ENCODE assay signal across 2 cellular contexts in the genomic region with DNA sequence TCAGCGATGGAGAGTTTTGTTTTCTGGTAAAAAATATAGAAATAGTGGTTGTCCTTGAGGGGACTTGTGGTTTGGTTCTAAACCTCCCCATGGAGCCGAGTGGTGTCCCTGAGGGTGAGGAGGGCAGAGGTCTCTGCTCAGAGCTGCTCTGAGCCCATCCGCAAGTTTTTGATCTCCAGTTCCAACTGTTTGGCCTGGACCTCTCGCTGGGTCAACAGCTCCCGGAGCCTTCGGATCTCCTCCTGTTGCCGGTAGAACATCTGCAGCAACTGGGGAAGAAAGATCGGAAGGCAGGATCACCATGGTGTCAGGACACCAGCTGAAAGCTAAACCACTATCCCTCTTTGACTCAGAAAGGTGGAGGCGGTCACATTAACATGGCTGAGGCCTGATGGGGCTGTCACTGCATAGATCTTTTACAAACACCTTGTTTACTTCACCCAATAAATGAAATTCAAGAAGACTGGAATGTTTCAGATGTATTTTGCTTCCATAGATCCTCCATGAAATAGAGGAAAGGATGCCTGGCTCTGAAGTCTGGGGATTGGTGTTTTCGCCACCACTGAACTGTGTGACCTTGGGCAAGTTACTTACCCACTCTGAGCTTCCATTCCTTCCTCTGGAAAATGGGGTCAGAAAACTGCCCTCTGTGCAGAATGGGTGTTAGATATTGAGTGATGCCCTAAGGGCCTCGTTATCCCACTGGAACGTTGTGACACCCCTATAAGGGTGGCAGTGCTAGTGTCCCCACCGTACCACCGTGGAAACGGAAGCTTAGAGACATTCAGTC.
A peak's percentile ranks its signal among the peaks of the same experiment; 100 is the strongest.
TF ChIP-seq lines count a peak whose summit lies in the region.

No MANE protein-coding gene starts in this region.

TF ChIP-seq in HepG2, 621 proteins besides CTCF, POLR2A, EP300 and RAD21:
- TF ChIP-seq ZNF768 (CRISPR knock-in tag; IDR thresholded peaks at IDR 0.05) (peak; percentile 63; the same call in 1 of the 2 replicates), ZNF292 (CRISPR knock-in tag; IDR thresholded peaks at IDR 0.05; ENCODE audit: borderline replicate concordance, low read depth) (no peak), MATR3 (CRISPR knock-in tag; IDR thresholded peaks at IDR 0.05) (no peak)
- TF ChIP-seq, protein P1, sequence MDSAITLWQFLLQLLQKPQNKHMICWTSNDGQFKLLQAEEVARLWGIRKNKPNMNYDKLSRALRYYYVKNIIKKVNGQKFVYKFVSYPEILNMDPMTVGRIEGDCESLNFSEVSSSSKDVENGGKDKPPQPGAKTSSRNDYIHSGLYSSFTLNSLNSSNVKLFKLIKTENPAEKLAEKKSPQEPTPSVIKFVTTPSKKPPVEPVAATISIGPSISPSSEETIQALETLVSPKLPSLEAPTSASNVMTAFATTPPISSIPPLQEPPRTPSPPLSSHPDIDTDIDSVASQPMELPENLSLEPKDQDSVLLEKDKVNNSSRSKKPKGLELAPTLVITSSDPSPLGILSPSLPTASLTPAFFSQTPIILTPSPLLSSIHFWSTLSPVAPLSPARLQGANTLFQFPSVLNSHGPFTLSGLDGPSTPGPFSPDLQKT (CRISPR knock-in tag; IDR thresholded peaks at IDR 0.05; ENCODE audit: borderline replicate concordance), result no peak
- TF ChIP-seq, protein P2, sequence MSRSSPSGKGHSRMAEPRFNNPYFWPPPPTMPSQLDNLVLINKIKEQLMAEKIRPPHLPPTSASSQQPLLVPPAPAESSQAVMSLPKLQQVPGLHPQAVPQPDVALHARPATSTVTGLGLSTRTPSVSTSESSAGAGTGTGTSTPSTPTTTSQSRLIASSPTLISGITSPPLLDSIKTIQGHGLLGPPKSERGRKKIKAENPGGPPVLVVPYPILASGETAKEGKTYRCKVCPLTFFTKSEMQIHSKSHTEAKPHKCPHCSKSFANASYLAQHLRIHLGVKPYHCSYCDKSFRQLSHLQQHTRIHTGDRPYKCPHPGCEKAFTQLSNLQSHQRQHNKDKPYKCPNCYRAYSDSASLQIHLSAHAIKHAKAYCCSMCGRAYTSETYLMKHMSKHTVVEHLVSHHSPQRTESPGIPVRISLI (CRISPR knock-in tag; IDR thresholded peaks at IDR 0.05; ENCODE audit: borderline replicate concordance), result no peak
TF ChIP-seq in HepG2: peak in this region for 1.

TF ChIP-seq in K562, 482 proteins besides CTCF, POLR2A, EP300 and RAD21:
- peak; percentile 79 for TF ChIP-seq RBM25 (IDR thresholded peaks at IDR 0.05; ENCODE audit: low read depth, low read length, severe bottlenecking)
- TF ChIP-seq ZNF77 (CRISPR knock-in tag; IDR thresholded peaks at IDR 0.05), result no peak
- no peak for TF ChIP-seq TSC22D4 (tag; IDR thresholded peaks at IDR 0.05)
- peak; percentile 73; the same call in 1 of the 2 replicates for TF ChIP-seq BCOR (IDR thresholded peaks at IDR 0.05)
- TF ChIP-seq, protein P3, sequence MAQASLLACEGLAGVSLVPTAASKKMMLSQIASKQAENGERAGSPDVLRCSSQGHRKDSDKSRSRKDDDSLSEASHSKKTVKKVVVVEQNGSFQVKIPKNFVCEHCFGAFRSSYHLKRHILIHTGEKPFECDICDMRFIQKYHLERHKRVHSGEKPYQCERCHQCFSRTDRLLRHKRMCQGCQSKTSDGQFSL (CRISPR knock-in tag; IDR thresholded peaks at IDR 0.05), result no peak
- TF ChIP-seq, protein P3 (tag; IDR thresholded peaks at IDR 0.05), result no peak
- TF ChIP-seq KDM1A (IDR thresholded peaks at IDR 0.05), result 0 out of 4 replicates have a peak, but pooled peaks of 1 of the 2 experiments have one; percentile 38
- no peak for TF ChIP-seq RBFOX2 (IDR thresholded peaks at IDR 0.05; ENCODE audit: low read depth, low read length)
- TF ChIP-seq SMARCA4 (IDR thresholded peaks at IDR 0.05), result no peak
- TF ChIP-seq, protein P4, sequence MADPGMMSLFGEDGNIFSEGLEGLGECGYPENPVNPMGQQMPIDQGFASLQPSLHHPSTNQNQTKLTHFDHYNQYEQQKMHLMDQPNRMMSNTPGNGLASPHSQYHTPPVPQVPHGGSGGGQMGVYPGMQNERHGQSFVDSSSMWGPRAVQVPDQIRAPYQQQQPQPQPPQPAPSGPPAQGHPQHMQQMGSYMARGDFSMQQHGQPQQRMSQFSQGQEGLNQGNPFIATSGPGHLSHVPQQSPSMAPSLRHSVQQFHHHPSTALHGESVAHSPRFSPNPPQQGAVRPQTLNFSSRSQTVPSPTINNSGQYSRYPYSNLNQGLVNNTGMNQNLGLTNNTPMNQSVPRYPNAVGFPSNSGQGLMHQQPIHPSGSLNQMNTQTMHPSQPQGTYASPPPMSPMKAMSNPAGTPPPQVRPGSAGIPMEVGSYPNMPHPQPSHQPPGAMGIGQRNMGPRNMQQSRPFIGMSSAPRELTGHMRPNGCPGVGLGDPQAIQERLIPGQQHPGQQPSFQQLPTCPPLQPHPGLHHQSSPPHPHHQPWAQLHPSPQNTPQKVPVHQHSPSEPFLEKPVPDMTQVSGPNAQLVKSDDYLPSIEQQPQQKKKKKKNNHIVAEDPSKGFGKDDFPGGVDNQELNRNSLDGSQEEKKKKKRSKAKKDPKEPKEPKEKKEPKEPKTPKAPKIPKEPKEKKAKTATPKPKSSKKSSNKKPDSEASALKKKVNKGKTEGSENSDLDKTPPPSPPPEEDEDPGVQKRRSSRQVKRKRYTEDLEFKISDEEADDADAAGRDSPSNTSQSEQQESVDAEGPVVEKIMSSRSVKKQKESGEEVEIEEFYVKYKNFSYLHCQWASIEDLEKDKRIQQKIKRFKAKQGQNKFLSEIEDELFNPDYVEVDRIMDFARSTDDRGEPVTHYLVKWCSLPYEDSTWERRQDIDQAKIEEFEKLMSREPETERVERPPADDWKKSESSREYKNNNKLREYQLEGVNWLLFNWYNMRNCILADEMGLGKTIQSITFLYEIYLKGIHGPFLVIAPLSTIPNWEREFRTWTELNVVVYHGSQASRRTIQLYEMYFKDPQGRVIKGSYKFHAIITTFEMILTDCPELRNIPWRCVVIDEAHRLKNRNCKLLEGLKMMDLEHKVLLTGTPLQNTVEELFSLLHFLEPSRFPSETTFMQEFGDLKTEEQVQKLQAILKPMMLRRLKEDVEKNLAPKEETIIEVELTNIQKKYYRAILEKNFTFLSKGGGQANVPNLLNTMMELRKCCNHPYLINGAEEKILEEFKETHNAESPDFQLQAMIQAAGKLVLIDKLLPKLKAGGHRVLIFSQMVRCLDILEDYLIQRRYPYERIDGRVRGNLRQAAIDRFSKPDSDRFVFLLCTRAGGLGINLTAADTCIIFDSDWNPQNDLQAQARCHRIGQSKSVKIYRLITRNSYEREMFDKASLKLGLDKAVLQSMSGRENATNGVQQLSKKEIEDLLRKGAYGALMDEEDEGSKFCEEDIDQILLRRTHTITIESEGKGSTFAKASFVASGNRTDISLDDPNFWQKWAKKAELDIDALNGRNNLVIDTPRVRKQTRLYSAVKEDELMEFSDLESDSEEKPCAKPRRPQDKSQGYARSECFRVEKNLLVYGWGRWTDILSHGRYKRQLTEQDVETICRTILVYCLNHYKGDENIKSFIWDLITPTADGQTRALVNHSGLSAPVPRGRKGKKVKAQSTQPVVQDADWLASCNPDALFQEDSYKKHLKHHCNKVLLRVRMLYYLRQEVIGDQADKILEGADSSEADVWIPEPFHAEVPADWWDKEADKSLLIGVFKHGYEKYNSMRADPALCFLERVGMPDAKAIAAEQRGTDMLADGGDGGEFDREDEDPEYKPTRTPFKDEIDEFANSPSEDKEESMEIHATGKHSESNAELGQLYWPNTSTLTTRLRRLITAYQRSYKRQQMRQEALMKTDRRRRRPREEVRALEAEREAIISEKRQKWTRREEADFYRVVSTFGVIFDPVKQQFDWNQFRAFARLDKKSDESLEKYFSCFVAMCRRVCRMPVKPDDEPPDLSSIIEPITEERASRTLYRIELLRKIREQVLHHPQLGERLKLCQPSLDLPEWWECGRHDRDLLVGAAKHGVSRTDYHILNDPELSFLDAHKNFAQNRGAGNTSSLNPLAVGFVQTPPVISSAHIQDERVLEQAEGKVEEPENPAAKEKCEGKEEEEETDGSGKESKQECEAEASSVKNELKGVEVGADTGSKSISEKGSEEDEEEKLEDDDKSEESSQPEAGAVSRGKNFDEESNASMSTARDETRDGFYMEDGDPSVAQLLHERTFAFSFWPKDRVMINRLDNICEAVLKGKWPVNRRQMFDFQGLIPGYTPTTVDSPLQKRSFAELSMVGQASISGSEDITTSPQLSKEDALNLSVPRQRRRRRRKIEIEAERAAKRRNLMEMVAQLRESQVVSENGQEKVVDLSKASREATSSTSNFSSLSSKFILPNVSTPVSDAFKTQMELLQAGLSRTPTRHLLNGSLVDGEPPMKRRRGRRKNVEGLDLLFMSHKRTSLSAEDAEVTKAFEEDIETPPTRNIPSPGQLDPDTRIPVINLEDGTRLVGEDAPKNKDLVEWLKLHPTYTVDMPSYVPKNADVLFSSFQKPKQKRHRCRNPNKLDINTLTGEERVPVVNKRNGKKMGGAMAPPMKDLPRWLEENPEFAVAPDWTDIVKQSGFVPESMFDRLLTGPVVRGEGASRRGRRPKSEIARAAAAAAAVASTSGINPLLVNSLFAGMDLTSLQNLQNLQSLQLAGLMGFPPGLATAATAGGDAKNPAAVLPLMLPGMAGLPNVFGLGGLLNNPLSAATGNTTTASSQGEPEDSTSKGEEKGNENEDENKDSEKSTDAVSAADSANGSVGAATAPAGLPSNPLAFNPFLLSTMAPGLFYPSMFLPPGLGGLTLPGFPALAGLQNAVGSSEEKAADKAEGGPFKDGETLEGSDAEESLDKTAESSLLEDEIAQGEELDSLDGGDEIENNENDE (IDR thresholded peaks at IDR 0.05; ENCODE audit: low read depth, low read length), result no peak
- no peak for TF ChIP-seq DMBX1 (CRISPR knock-in tag; IDR thresholded peaks at IDR 0.05; ENCODE audit: borderline replicate concordance)
- TF ChIP-seq, protein P5, sequence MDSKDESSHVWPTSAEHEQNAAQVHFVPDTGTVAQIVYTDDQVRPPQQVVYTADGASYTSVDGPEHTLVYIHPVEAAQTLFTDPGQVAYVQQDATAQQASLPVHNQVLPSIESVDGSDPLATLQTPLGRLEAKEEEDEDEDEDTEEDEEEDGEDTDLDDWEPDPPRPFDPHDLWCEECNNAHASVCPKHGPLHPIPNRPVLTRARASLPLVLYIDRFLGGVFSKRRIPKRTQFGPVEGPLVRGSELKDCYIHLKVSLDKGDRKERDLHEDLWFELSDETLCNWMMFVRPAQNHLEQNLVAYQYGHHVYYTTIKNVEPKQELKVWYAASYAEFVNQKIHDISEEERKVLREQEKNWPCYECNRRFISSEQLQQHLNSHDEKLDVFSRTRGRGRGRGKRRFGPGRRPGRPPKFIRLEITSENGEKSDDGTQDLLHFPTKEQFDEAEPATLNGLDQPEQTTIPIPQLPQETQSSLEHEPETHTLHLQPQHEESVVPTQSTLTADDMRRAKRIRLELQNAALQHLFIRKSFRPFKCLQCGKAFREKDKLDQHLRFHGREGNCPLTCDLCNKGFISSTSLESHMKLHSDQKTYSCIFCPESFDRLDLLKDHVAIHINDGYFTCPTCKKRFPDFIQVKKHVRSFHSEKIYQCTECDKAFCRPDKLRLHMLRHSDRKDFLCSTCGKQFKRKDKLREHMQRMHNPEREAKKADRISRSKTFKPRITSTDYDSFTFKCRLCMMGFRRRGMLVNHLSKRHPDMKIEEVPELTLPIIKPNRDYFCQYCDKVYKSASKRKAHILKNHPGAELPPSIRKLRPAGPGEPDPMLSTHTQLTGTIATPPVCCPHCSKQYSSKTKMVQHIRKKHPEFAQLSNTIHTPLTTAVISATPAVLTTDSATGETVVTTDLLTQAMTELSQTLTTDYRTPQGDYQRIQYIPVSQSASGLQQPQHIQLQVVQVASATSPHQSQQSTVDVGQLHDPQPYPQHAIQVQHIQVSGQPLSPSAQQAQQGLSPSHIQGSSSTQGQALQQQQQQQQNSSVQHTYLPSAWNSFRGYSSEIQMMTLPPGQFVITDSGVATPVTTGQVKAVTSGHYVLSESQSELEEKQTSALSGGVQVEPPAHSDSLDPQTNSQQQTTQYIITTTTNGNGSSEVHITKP (IDR thresholded peaks at IDR 0.05; ENCODE audit: partially characterized antibody), result no peak
- peak; percentile 62 for TF ChIP-seq ZFP36 (IDR thresholded peaks at IDR 0.05; ENCODE audit: low read depth, low read length, partially characterized antibody)
- TF ChIP-seq, protein P6, sequence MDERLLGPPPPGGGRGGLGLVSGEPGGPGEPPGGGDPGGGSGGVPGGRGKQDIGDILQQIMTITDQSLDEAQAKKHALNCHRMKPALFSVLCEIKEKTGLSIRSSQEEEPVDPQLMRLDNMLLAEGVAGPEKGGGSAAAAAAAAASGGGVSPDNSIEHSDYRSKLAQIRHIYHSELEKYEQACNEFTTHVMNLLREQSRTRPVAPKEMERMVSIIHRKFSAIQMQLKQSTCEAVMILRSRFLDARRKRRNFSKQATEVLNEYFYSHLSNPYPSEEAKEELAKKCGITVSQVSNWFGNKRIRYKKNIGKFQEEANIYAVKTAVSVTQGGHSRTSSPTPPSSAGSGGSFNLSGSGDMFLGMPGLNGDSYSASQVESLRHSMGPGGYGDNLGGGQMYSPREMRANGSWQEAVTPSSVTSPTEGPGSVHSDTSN (CRISPR knock-in tag; IDR thresholded peaks at IDR 0.05; ENCODE audit: low read depth), result no peak
- TF ChIP-seq, protein P6 (tag; conservative IDR thresholded peaks at IDR 0.05; ENCODE audit: low read depth), result no peak
- TF ChIP-seq, protein P7, sequence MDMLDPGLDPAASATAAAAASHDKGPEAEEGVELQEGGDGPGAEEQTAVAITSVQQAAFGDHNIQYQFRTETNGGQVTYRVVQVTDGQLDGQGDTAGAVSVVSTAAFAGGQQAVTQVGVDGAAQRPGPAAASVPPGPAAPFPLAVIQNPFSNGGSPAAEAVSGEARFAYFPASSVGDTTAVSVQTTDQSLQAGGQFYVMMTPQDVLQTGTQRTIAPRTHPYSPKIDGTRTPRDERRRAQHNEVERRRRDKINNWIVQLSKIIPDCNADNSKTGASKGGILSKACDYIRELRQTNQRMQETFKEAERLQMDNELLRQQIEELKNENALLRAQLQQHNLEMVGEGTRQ (CRISPR knock-in tag; IDR thresholded peaks at IDR 0.05), result no peak
